1 cellular context compared by ENCODE assay signal in the genomic region with DNA sequence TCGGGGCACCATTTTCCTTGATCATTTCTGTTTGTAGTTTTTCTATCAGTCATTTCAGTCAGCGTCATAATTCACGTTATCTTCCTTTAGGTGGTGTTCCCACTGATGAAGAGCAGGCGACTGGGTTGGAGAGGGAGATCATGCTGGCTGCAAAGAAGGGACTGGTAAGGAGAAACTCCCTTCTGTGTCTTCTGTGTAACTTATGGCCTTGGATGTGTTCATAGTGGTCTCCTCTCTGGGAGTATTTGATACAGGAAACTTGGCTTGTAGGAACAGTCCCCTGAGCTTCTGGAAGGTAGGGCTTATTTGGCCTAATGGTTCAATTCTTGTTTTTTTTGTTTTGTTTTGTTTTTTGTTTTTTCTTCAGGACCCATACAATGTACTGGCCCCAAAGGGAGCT.
TF ChIP-seq lines count a peak whose summit lies in the region.

No MANE protein-coding gene starts in this region.

TF ChIP-seq in K562, 482 proteins besides CTCF, POLR2A, EP300 and RAD21:
- no peak for TF ChIP-seq HMGN3 (IDR thresholded peaks at IDR 0.05; ENCODE audit: borderline replicate concordance, extremely low read depth, insufficient read length, low read depth, low read length)
- TF ChIP-seq SMARCC2 (IDR thresholded peaks at IDR 0.05; ENCODE audit: low read depth): no peak
- TF ChIP-seq, protein P1, sequence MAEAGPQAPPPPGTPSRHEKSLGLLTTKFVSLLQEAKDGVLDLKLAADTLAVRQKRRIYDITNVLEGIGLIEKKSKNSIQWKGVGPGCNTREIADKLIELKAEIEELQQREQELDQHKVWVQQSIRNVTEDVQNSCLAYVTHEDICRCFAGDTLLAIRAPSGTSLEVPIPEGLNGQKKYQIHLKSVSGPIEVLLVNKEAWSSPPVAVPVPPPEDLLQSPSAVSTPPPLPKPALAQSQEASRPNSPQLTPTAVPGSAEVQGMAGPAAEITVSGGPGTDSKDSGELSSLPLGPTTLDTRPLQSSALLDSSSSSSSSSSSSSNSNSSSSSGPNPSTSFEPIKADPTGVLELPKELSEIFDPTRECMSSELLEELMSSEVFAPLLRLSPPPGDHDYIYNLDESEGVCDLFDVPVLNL (CRISPR knock-in tag; IDR thresholded peaks at IDR 0.05; ENCODE audit: low read depth): no peak
- TF ChIP-seq, protein P2, sequence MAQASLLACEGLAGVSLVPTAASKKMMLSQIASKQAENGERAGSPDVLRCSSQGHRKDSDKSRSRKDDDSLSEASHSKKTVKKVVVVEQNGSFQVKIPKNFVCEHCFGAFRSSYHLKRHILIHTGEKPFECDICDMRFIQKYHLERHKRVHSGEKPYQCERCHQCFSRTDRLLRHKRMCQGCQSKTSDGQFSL (CRISPR knock-in tag; IDR thresholded peaks at IDR 0.05): no peak
- TF ChIP-seq, protein P2 (tag; IDR thresholded peaks at IDR 0.05): no peak
- TF ChIP-seq OTX1 (CRISPR knock-in tag; IDR thresholded peaks at IDR 0.05): no peak
- TF ChIP-seq PREB (CRISPR knock-in tag; IDR thresholded peaks at IDR 0.05): no peak
- no peak for TF ChIP-seq ZNF445 (CRISPR knock-in tag; IDR thresholded peaks at IDR 0.05; ENCODE audit: low read depth)
- TF ChIP-seq ZNF395 (CRISPR knock-in tag; IDR thresholded peaks at IDR 0.05): no peak
- no peak for TF ChIP-seq CXXC5 (CRISPR knock-in tag; IDR thresholded peaks at IDR 0.05)
- TF ChIP-seq KLF6 (CRISPR knock-in tag; IDR thresholded peaks at IDR 0.05; ENCODE audit: borderline replicate concordance): no peak
- no peak for TF ChIP-seq CHD2 (IDR thresholded peaks at IDR 0.05; ENCODE audit: low read depth, low read length)
- no peak for TF ChIP-seq DMBX1 (CRISPR knock-in tag; IDR thresholded peaks at IDR 0.05; ENCODE audit: borderline replicate concordance)
- TF ChIP-seq, protein P3, sequence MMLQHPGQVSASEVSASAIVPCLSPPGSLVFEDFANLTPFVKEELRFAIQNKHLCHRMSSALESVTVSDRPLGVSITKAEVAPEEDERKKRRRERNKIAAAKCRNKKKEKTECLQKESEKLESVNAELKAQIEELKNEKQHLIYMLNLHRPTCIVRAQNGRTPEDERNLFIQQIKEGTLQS (IDR thresholded peaks at IDR 0.05): no peak
- TF ChIP-seq, protein P3 (CRISPR knock-in tag; conservative IDR thresholded peaks at IDR 0.05): no peak
- no peak for TF ChIP-seq MITF (IDR thresholded peaks at IDR 0.05)
- no peak for TF ChIP-seq ZNF175 (CRISPR knock-in tag; IDR thresholded peaks at IDR 0.05; ENCODE audit: low read depth)
- no peak for TF ChIP-seq SMC3 (conservative IDR thresholded peaks at IDR 0.05; ENCODE audit: insufficient read depth, low read depth, low read length)
